ENCODE assay signal across 1 cellular context in genomic region chr9:101400120-101400519, GRCh38.
TF ChIP-seq lines count a peak whose summit lies in the region.

No MANE protein-coding gene starts in this region.

TF ChIP-seq in HepG2, 621 proteins besides CTCF, POLR2A, EP300 and RAD21:
- 0 out of 2 replicates have a peak, but pooled peaks have one; percentile 65 for TF ChIP-seq GTF3A (CRISPR knock-in tag; conservative IDR thresholded peaks at IDR 0.05)
- no peak for TF ChIP-seq ZNF800 (CRISPR knock-in tag; IDR thresholded peaks at IDR 0.05)
- no peak for TF ChIP-seq ZNF414 (CRISPR knock-in tag; IDR thresholded peaks at IDR 0.05)
- 0 out of 2 replicates have a peak, but pooled peaks have one; percentile 2 for TF ChIP-seq POLR2AphosphoS5 (IDR thresholded peaks at IDR 0.05; ENCODE audit: low read depth, low read length)
- TF ChIP-seq PAXIP1 (CRISPR knock-in tag; conservative IDR thresholded peaks at IDR 0.05): 0 out of 2 replicates have a peak, but pooled peaks have one; percentile 2
- peak; percentile 37; the same call in 1 of the 2 replicates for TF ChIP-seq RBFOX2 (IDR thresholded peaks at IDR 0.05; ENCODE audit: low read depth, low read length)
- TF ChIP-seq ZNF281 (CRISPR knock-in tag; IDR thresholded peaks at IDR 0.05; ENCODE audit: borderline replicate concordance): no peak
- no peak for TF ChIP-seq ZNF484 (CRISPR knock-in tag; IDR thresholded peaks at IDR 0.05; ENCODE audit: borderline replicate concordance, low read depth)
- no peak for TF ChIP-seq ZNF546 (CRISPR knock-in tag; conservative IDR thresholded peaks at IDR 0.05)
- no peak for TF ChIP-seq CENPX (CRISPR knock-in tag; IDR thresholded peaks at IDR 0.05)
- TF ChIP-seq ZNF24 (IDR thresholded peaks at IDR 0.05): no peak
- TF ChIP-seq NFKB2 (CRISPR knock-in tag; IDR thresholded peaks at IDR 0.05; ENCODE audit: borderline replicate concordance): no peak
- no peak for TF ChIP-seq ZNF788 (CRISPR knock-in tag; IDR thresholded peaks at IDR 0.05; ENCODE audit: borderline replicate concordance)
- no peak for TF ChIP-seq ZMYM4 (CRISPR knock-in tag; IDR thresholded peaks at IDR 0.05)
- TF ChIP-seq ZNF30 (CRISPR knock-in tag; IDR thresholded peaks at IDR 0.05): no peak
- 0 out of 2 replicates have a peak, but pooled peaks have one; percentile 32 for TF ChIP-seq GFI1 (CRISPR knock-in tag; IDR thresholded peaks at IDR 0.05; ENCODE audit: borderline replicate concordance)
- TF ChIP-seq ZNF383 (CRISPR knock-in tag; IDR thresholded peaks at IDR 0.05; ENCODE audit: borderline replicate concordance): peak; percentile 31; the same call in 1 of the 2 replicates
- TF ChIP-seq SIX4 (CRISPR knock-in tag; IDR thresholded peaks at IDR 0.05): no peak
- TF ChIP-seq REXO4 (CRISPR knock-in tag; IDR thresholded peaks at IDR 0.05; ENCODE audit: borderline replicate concordance): no peak
- TF ChIP-seq PATZ1 (CRISPR knock-in tag; IDR thresholded peaks at IDR 0.05): peak; percentile 19; the same call in 1 of the 2 replicates
- no peak for TF ChIP-seq SP1 (IDR thresholded peaks at IDR 0.05)
- TF ChIP-seq SP1 (CRISPR knock-in tag; IDR thresholded peaks at IDR 0.05): no peak
- no peak for TF ChIP-seq TFDP1 (CRISPR knock-in tag; IDR thresholded peaks at IDR 0.05; ENCODE audit: borderline replicate concordance)
- TF ChIP-seq MIXL1 (CRISPR knock-in tag; IDR thresholded peaks at IDR 0.05): no peak
- no peak for TF ChIP-seq ZNF275 (CRISPR knock-in tag; IDR thresholded peaks at IDR 0.05; ENCODE audit: borderline replicate concordance)
